8 cellular contexts compared by ENCODE assay signal in the genomic region with DNA sequence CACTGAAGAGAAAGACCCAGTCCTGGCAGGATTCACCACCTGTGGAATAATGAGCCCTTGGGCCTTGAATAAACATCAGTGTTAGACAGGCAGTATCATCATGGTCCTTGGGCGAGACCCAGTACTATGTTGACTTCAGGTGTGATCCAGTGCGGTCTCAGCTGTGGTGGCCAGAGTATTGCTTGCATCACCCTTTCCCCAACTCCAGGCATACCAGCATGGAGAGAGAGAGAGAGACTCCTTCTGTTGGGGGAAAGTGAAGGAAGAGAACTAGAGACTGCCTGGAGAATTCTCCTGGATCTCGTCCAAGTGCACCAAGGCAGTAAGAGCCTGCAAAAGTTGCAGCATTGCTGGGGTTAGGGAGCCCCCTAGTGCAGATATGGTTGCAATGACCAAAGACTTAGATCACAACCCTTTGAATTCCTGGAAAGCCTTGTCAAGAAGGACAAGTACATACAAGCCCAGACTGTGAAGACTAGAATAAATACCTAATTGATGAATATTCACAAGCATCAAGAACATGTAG.
DNase-seq lines count a peak whose midpoint lies in the region; ATAC-seq and TF ChIP-seq lines count a peak whose summit lies in the region.

No MANE protein-coding gene starts in this region.

- H3K9me3 ChIP-seq in thoracic aorta: no peaks in the 10 kb centered on the region

- H3K4me3 ChIP-seq in epithelial cell of esophagus (ENCODE audit: low read length): no peak overlapping the region
- no peak overlapping the region for H3K4me3 ChIP-seq in thoracic aorta

- TF ChIP-seq CTCF in epithelial cell of esophagus (IDR thresholded peaks at IDR 0.05; ENCODE audit: insufficient read depth, low read depth, low read length, missing control alignments) (peak; percentile 63), thoracic aorta (IDR thresholded peaks at IDR 0.05) (peak; percentile 44)

- H3K27me3 ChIP-seq in thoracic aorta (replicated peaks; ENCODE audit: insufficient read depth): no peaks in the 10 kb centered on the region

- H3K9me3 Mint-ChIP-seq in activated CD4-positive, alpha-beta T cell treated with anti-CD3 and anti-CD28 coated beads, Interleukin-2, amount 10 ng/mL, durations not matched to agents 24 days and 14 days: peaks cover 4% of the 10 kb centered on the region
- peaks cover 0 to 6% (median 3%) of the 10 kb centered on the region in 7 donors for H3K9me3 Mint-ChIP-seq in naive B cell

- H3K4me1 Mint-ChIP-seq in activated CD4-positive, alpha-beta T cell treated with anti-CD3 and anti-CD28 coated beads, Interleukin-2, amount 10 ng/mL, durations not matched to agents 24 days and 14 days: peaks cover 2% of the 10 kb centered on the region
- H3K4me1 Mint-ChIP-seq in naive B cell: no peaks in the 10 kb centered on the region

- H3K4me1 ChIP-seq in thoracic aorta (ENCODE audit: control insufficient read depth in 1 of 2, low read depth in 2 of 2): no peaks in the 10 kb centered on the region

- no peak overlapping the region for H3K27ac Mint-ChIP-seq in activated CD4-positive, alpha-beta T cell treated with anti-CD3 and anti-CD28 coated beads, Interleukin-2, amount 10 ng/mL, durations not matched to agents 24 days and 14 days
- H3K27ac Mint-ChIP-seq in naive B cell: peak overlapping the region in 1 of 6 donors; percentile 3

- no peak overlapping the region for H3K4me3 Mint-ChIP-seq in activated CD4-positive, alpha-beta T cell treated with anti-CD3 and anti-CD28 coated beads, Interleukin-2, amount 10 ng/mL, durations not matched to agents 24 days and 14 days
- no peak overlapping the region for H3K4me3 Mint-ChIP-seq in naive B cell

- DNase-seq in DMS153 treated with DMSO at 0.1 percent for 48 hours (lab: John Stamatoyannopoulos, UW; ENCODE audit: unreplicated experiment) (peak; percentile 85), NCI-H524 treated with DMSO at 0.1 percent for 48 hours (lab: John Stamatoyannopoulos, UW) (peak; percentile 59), epithelial cell of esophagus (ENCODE audit: low read depth) (peak; percentile 93), naive B cell (peak; percentile 31), thoracic aorta (ENCODE audit: low spot score) (no peak), germinal center (ENCODE audit: low spot score) (no peak)
- peak; percentile 80 for DNase-seq in activated CD4-positive, alpha-beta T cell treated with anti-CD3 and anti-CD28 coated beads, Interleukin-2, amount 10 ng/mL, durations not matched to agents 24 days and 14 days

- H3K36me3 Mint-ChIP-seq in activated CD4-positive, alpha-beta T cell treated with anti-CD3 and anti-CD28 coated beads, Interleukin-2, amount 10 ng/mL, durations not matched to agents 24 days and 14 days (ENCODE audit: low read depth): no peaks in the 10 kb centered on the region
- no peaks in the 10 kb centered on the region for H3K36me3 Mint-ChIP-seq in naive B cell

- ATAC-seq in HG03442 (IDR thresholded peaks at IDR 0.05; ENCODE audit: unreplicated experiment): peak; percentile 65
- ATAC-seq in naive B cell (ENCODE audit: low read depth in 2 of 2): peak in 1 of 2 donors; percentile 61
- peak; percentile 70 for ATAC-seq in thoracic aorta (ENCODE audit: insufficient number of reproducible peaks, low FRiP score, low read depth)

- no peak overlapping the region for H3K27ac ChIP-seq in thoracic aorta

- intact Hi-C loops in activated CD4-positive, alpha-beta T cell treated with anti-CD3 and anti-CD28 coated beads, Interleukin-2, amount 10 ng/mL, durations not matched to agents 24 days and 14 days (cut with micrococcal nuclease): loop anchor here (1.0 to 5.0 kb wide), 2 partner anchors 726 to 838 kb away; no protein-coding TSS in a partner anchor

- H3K27me3 Mint-ChIP-seq in activated CD4-positive, alpha-beta T cell treated with anti-CD3 and anti-CD28 coated beads, Interleukin-2, amount 10 ng/mL, durations not matched to agents 24 days and 14 days: peaks cover 12% of the 10 kb centered on the region
- peaks cover 4 to 33% (median 15%) of the 10 kb centered on the region in 3 donors for H3K27me3 Mint-ChIP-seq in naive B cell

- no peaks in the 10 kb centered on the region for H3K36me3 ChIP-seq in thoracic aorta

Comparison
In these comparisons a context has a peak if more than half of its experiments do, and no peak if none do; other contexts are left out.
1. DNase-seq: peak in DMS153 treated with DMSO at 0.1 percent for 48 hours (single experiment), NCI-H524 treated with DMSO at 0.1 percent for 48 hours (single experiment), activated CD4-positive, alpha-beta T cell treated with anti-CD3 and anti-CD28 coated beads, Interleukin-2, amount 10 ng/mL, durations not matched to agents 24 days and 14 days (single experiment), epithelial cell of esophagus (single experiment) and naive B cell (single experiment); none in thoracic aorta (single experiment) and germinal center (single experiment).